In genomic region chr1:54051936-54052469, GRCh38 we compare ENCODE assay signal across 8 cellular contexts. TPM values are rescaled to one million over a fixed set of nuclear protein-coding genes. Genes with fewer than 3 reads are reported as not detected.
DNase-seq lines count a peak whose midpoint lies in the region; ATAC-seq and TF ChIP-seq lines count a peak whose summit lies in the region.

No MANE protein-coding gene starts in this region.

- H3K36me3 Mint-ChIP-seq in HFFc6 (ENCODE audit: low read depth), result no peaks in the 10 kb centered on the region

- no peak overlapping the region for H2AFZ ChIP-seq in Loucy (ENCODE audit: low read length)

- ATAC-seq in HG03342 (IDR thresholded peaks at IDR 0.05; ENCODE audit: unreplicated experiment) (no peak), HG03442 (IDR thresholded peaks at IDR 0.05; ENCODE audit: unreplicated experiment) (no peak)

- DNase-seq in BE2C (no peak), HFFc6 (no peak)
- no peak for DNase-seq in activated naive CD4-positive, alpha-beta T cell (lab: John Stamatoyannopoulos, UW)

- peak overlapping the region; percentile 92 for H3K4me3 ChIP-seq in BE2C (ENCODE audit: low read depth, low read length)
- peak overlapping the region; percentile 85 for H3K4me3 ChIP-seq in Loucy (ENCODE audit: low read length, poor library complexity, severe bottlenecking)
- H3K4me3 ChIP-seq in mucosa of stomach (ENCODE audit: low read length), result peak overlapping the region; percentile 99

- no peaks in the 10 kb centered on the region for H3K36me3 ChIP-seq in BE2C
- H3K36me3 ChIP-seq in Loucy (ENCODE audit: insufficient read depth, low read length), result no peaks in the 10 kb centered on the region
- no peaks in the 10 kb centered on the region for H3K36me3 ChIP-seq in mucosa of stomach (ENCODE audit: control insufficient read depth, insufficient read depth, low read length)

- peak overlapping the region; percentile 91 for H3K4me2 ChIP-seq in Loucy (ENCODE audit: low read depth, low read length, poor library complexity, severe bottlenecking)

- no peak overlapping the region for H3K27ac Mint-ChIP-seq in HFFc6

- H3K79me2 ChIP-seq in Loucy (ENCODE audit: insufficient read depth, low read length), result peaks cover 82% of the 10 kb centered on the region

- no peak for TF ChIP-seq CTCF in BE2C (IDR thresholded peaks at IDR 0.05; ENCODE audit: low read depth, low read length)
- TF ChIP-seq CTCF in Loucy (conservative IDR thresholded peaks at IDR 0.05; ENCODE audit: low read length), result no peak
- TF ChIP-seq CTCF in HFFc6 (IDR thresholded peaks at IDR 0.05), result no peak

- H3K4me1 Mint-ChIP-seq in HFFc6 (ENCODE audit: low read depth), result peaks cover 34% of the 10 kb centered on the region

- H3K4me3 Mint-ChIP-seq in HFFc6, result no peak overlapping the region

- no peaks in the 10 kb centered on the region for H3K27me3 Mint-ChIP-seq in HFFc6 (ENCODE audit: insufficient read depth)

- H3K9me3 ChIP-seq in BE2C (no peaks in the 10 kb centered on the region), Loucy (ENCODE audit: insufficient read depth, low read depth, low read length) (no peaks in the 10 kb centered on the region), mucosa of stomach (ENCODE audit: control insufficient read depth, low read length) (no peaks in the 10 kb centered on the region)

- H3F3A ChIP-seq in Loucy (ENCODE audit: low read depth), result no peaks in the 10 kb centered on the region

- H4K20me1 ChIP-seq in Loucy (ENCODE audit: insufficient read depth, low read length, poor library complexity, severe bottlenecking), result peaks cover 49% of the 10 kb centered on the region

- H3K27ac ChIP-seq in cingulate gyrus (ENCODE audit: low read depth, low read length), result peak overlapping the region; percentile 91

- no peaks in the 10 kb centered on the region for H3K9me2 ChIP-seq in Loucy (replicated peaks; ENCODE audit: low read depth, low read length)

- H3K27me3 ChIP-seq in BE2C (no peaks in the 10 kb centered on the region), Loucy (ENCODE audit: insufficient read depth, low read length, poor library complexity, severe bottlenecking) (no peaks in the 10 kb centered on the region), mucosa of stomach (ENCODE audit: control insufficient read depth, insufficient read depth, low read length) (no peaks in the 10 kb centered on the region)

- H3K4me1 ChIP-seq in BE2C (no peaks in the 10 kb centered on the region; the same call in 1 of the 2 replicates), Loucy (ENCODE audit: insufficient read depth, low read length, poor library complexity, severe bottlenecking) (peaks cover 35% of the 10 kb centered on the region), mucosa of stomach (ENCODE audit: control insufficient read depth, insufficient read depth, low read length) (peaks cover 16% of the 10 kb centered on the region)

- H3K9ac ChIP-seq in Loucy (ENCODE audit: low read depth, low read length, poor library complexity, severe bottlenecking) (peak overlapping the region; percentile 78), mucosa of stomach (ENCODE audit: low read length) (peak overlapping the region; percentile 85)

- no peaks in the 10 kb centered on the region for H3K9me3 Mint-ChIP-seq in HFFc6

RNA-seq across cellular contexts. Expression of gene TMEM59, which starts 1.0 kb away (rescaled TPM):
- polyA plus RNA-seq in BE2C (2012; ENCODE audit: insufficient read depth, insufficient read length, low read depth), result 85.0 TPM
- total RNA-seq in HFFc6 (2021; fragmentation: NEBNext Ultra II Directional; extraction: Animal tissue kit (Norgen Biotek cat#: 25700)), result 100 to 1,000 TPM; 282 to 460 (median 348) TPM

RNA-seq across cellular contexts. Expression of gene TCEANC2, which starts 1.4 kb away (rescaled TPM):
- 1.6 TPM for polyA plus RNA-seq in BE2C (2012; ENCODE audit: insufficient read depth, insufficient read length, low read depth)
- 1 to 10 TPM; 4.2 to 5.5 (median 4.8) TPM for total RNA-seq in HFFc6 (2021; fragmentation: NEBNext Ultra II Directional; extraction: Animal tissue kit (Norgen Biotek cat#: 25700))

RNA-seq across cellular contexts. Expression of gene LDLRAD1, which starts 34.0 kb away (rescaled TPM):
- polyA plus RNA-seq in BE2C (2012; ENCODE audit: insufficient read depth, insufficient read length, low read depth), result not detected
- not detected for total RNA-seq in HFFc6 (2021; fragmentation: NEBNext Ultra II Directional; extraction: Animal tissue kit (Norgen Biotek cat#: 25700))
